25 cellular contexts compared by ENCODE assay signal in the genomic region with DNA sequence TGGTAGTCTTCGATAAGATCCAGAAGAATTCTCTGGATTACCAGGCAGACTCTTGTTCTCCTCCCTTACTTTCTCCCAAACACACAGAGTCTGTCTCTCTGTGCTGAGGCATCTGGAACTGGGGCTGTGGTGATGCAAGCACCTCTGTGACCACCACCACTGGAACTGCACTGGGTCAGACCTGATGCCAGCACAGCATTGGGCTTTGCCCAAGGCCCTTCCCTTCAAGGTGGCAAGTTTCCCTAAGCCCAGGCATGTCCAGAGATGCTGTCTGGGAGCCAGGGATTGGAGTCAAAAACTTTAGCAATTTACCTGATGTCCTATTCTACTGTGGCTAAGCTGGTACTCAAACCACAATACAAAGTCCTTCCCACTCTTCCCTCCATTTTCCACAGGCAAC. TPM values are rescaled to one million over a fixed set of nuclear protein-coding genes. Genes with fewer than 3 reads are reported as not detected.
"Had no signal": no experiment of that assay in that cellular context is flagged by ENCODE, and none has a peak within 500 bp of the region (broad histone marks: within the 10 kb centered on the region; RNA-seq: fewer than 3 reads in every experiment).

No MANE protein-coding gene starts in this region.

- H3K4me1 ChIP-seq: colonic mucosa, right atrium auricular region had no signal

- H3K4me3 Mint-ChIP-seq: naive thymus-derived CD8-positive, alpha-beta T cell had no signal

- FAIRE-seq: islet of Langerhans had no signal

- H3K36me3 ChIP-seq: colonic mucosa, esophagus muscularis mucosa, gastrocnemius medialis, heart right ventricle, right atrium auricular region, tibial artery, upper lobe of right lung, vagina had no signal

- H3K27me3 ChIP-seq: colonic mucosa, dorsolateral prefrontal cortex, esophagus muscularis mucosa, gastrocnemius medialis, heart right ventricle, right atrium auricular region, tibial artery, upper lobe of right lung, vagina had no signal

- H3K4me2 ChIP-seq: smooth muscle cell had no signal

- H3K4me3 ChIP-seq: colonic mucosa, dorsolateral prefrontal cortex, esophagus muscularis mucosa, gastrocnemius medialis, heart right ventricle, mucosa of descending colon, right atrium auricular region, smooth muscle cell, tibial artery, upper lobe of right lung, vagina had no signal

- H3K27ac ChIP-seq: colonic mucosa, dorsolateral prefrontal cortex, esophagus muscularis mucosa, gastrocnemius medialis, heart right ventricle, right atrium auricular region, tibial artery, upper lobe of right lung, vagina had no signal

- ATAC-seq: gastrocnemius medialis; heart right ventricle; mucosa of descending colon; naive thymus-derived CD8-positive, alpha-beta T cell; stimulated activated naive CD8-positive, alpha-beta T cell treated with anti-CD3 and anti-CD28 coated beads, Interleukin-15, Interleukin-2, amounts not matched to agents 100 U/mL and 50 U/mL, for 24 hours; upper lobe of right lung had no signal

- DNase-seq: colonic mucosa; dorsolateral prefrontal cortex; effector CD8-positive, alpha-beta T cell; gastrocnemius medialis; heart right ventricle; kidney glomerular epithelial cell; mucosa of descending colon; naive thymus-derived CD8-positive, alpha-beta T cell; posterior cingulate gyrus; stimulated activated CD4-positive, alpha-beta T cell treated with anti-CD3 and anti-CD28 coated beads, Interleukin-2, amount 100 ng/mL, for 48 hours; stimulated activated naive CD8-positive, alpha-beta T cell treated with anti-CD3 and anti-CD28 coated beads, Interleukin-15, Interleukin-2, amounts not matched to agents 100 U/mL and 50 U/mL, for 24 hours; tibial artery; upper lobe of right lung had no signal

- H3K9me3 ChIP-seq: colonic mucosa, gastrocnemius medialis, mucosa of descending colon, right atrium auricular region, tibial artery, upper lobe of right lung, vagina had no signal

RNA-seq across cellular contexts. Expression of a gene that starts 14.6 kb away (rescaled TPM):
- total RNA-seq: colonic mucosa; dorsolateral prefrontal cortex; esophagus muscularis mucosa; fibroblast of villous mesenchyme; gastrocnemius medialis; heart right ventricle; liver; lung microvascular endothelial cell; mesenteric fat pad; mucosa of descending colon; naive thymus-derived CD8-positive, alpha-beta T cell; osteocyte; right atrium auricular region; smooth muscle cell; temporal lobe; upper lobe of right lung; vagina had no signal
- polyA plus RNA-seq: heart right ventricle; liver; naive thymus-derived CD8-positive, alpha-beta T cell; neural cell; smooth muscle cell had no signal
